In the genomic region with DNA sequence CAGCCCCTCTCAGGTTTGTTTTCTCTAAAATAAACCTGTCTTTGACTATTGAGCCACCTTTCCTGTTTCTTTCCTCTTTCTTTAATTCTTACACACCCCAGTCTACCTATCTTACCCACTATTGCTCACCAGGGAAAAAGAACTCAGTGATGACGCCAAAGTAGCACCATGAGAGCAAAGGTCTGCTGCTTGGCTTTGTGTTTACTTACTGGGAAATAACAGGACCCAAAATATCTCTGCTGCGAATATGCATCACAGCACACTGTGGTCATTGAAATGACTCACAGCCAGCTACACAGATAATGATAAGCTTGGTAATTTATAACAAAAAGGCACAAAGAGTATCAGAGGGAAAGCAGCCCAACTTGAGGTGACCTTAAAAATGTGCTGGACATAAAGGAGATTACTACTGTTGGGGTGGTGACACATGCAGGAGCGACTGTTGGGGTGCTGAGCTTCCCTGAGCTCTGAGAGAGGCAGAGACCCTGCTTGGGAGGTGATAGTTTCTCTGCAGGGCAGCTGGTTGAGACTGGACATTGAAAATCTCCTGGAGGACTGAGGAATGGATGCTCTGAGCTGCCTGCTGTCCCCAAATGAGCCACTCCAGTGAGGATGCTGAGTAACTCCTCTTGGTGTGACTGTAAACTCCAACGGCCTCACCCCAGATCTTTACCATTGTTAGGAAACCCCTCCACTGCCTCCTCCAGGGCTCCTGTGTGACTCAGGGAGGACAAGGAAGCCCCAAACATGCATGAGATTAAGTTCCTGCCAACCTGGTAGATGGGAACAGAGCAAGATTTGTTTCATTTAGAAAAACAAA, we compare ENCODE assay signal across 8 cellular contexts. TPM values are rescaled to one million over a fixed set of nuclear protein-coding genes. Genes with fewer than 3 reads are reported as not detected.
DNase-seq lines count a peak whose midpoint lies in the region; ATAC-seq and TF ChIP-seq lines count a peak whose summit lies in the region.

No MANE protein-coding gene starts in this region.

- CTCF ChIA-PET in SK-N-SH (lab: Yijun Ruan, JAX) = interaction anchor here (1.2 kb wide), 1 partner anchor 14 kb away, joined by 5 read pairs; no protein-coding TSS in a partner anchor

- H2AFZ ChIP-seq in SK-N-SH (ENCODE audit: low read depth) = peak overlapping the region; percentile 12

- no peaks in the 10 kb centered on the region for H4K20me1 ChIP-seq in SK-N-SH (ENCODE audit: insufficient read depth)

- peak; percentile 96 for ATAC-seq in HG02610 (IDR thresholded peaks at IDR 0.05; ENCODE audit: unreplicated experiment)

- TF ChIP-seq RAD21 in SK-N-SH (IDR thresholded peaks at IDR 0.05; ENCODE audit: low read length) = no peak

- intact Hi-C loops in uterus (cut with DNase I; ENCODE audit: low total_unique reads) = no loop called here

- peaks cover 0 to 6% of the 10 kb centered on the region in 2 experiments; a peak in 1 of 4 replicates for H3K4me1 ChIP-seq in SK-N-SH (ENCODE audit: control insufficient read depth in 1 of 2, insufficient read depth in 2 of 2, low read depth in 1 of 2, low read length in 1 of 2)
- no peaks in the 10 kb centered on the region for H3K4me1 ChIP-seq in uterus

- WGBS in SK-N-SH (ENCODE audit: low lambda C conversion rate) = 43% methylated on average over 3 of the region's 4 CpGs

- no peak overlapping the region for H3K9ac ChIP-seq in SK-N-SH

- peak; percentile 52 for DNase-seq in GM10266 (ENCODE audit: extremely low spot score)
- DNase-seq in SK-N-SH = no peak
- peak; percentile 92 for DNase-seq in kidney tubule cell (ENCODE audit: low spot score)
- DNase-seq in hippocampal formation (lab: John Stamatoyannopoulos, UW) = no peak
- no peak for DNase-seq in uterus
- no peak for DNase-seq in GF-D8 (lab: John Stamatoyannopoulos, UW)
- no peak for DNase-seq in activated CD4-positive, alpha-beta T cell treated with anti-CD3 and anti-CD28 coated beads, Interleukin-2, amount 50 U/mL, for 1 hour

- H3K9me3 ChIP-seq in SK-N-SH (no peaks in the 10 kb centered on the region), uterus (no peaks in the 10 kb centered on the region)

- H3K4me3 ChIP-seq in SK-N-SH (ENCODE audit: low read depth in 2 of 2, low read length in 1 of 2) (no peak overlapping the region), uterus (no peak overlapping the region)

- no peak for TF ChIP-seq POLR2A in uterus (IDR thresholded peaks at IDR 0.05)

- H3K36me3 ChIP-seq in SK-N-SH (replicated peaks in 1 of 2; ENCODE audit: control insufficient read depth in 1 of 2, insufficient read depth in 2 of 2, low read length in 1 of 2) (no peaks in the 10 kb centered on the region), uterus (no peaks in the 10 kb centered on the region)

- peaks cover 7% of the 10 kb centered on the region for H3F3A ChIP-seq in SK-N-SH (replicated peaks; ENCODE audit: insufficient read depth)

- peak overlapping the region in 1 of 2 experiments; percentile 43; a peak in 2 of 4 replicates for H3K27ac ChIP-seq in SK-N-SH (ENCODE audit: low read depth in 2 of 2, low read length in 1 of 2)
- H3K27ac ChIP-seq in uterus = no peak overlapping the region

- POLR2A ChIA-PET in SK-N-SH (lab: Yijun Ruan, JAX) = no interaction called here

- H3K27me3 ChIP-seq in SK-N-SH (ENCODE audit: insufficient read depth) = no peaks in the 10 kb centered on the region
- no peaks in the 10 kb centered on the region for H3K27me3 ChIP-seq in uterus

- no peaks in the 10 kb centered on the region for H3K9me2 ChIP-seq in SK-N-SH

- TF ChIP-seq CTCF in GM10266 (IDR thresholded peaks at IDR 0.05; ENCODE audit: control insufficient read depth, insufficient read depth, low read depth, missing control alignments) (no peak), SK-N-SH (IDR thresholded peaks at IDR 0.05) (no peak), uterus (IDR thresholded peaks at IDR 0.05) (no peak)

- H3K79me2 ChIP-seq in SK-N-SH (ENCODE audit: insufficient read depth) = no peaks in the 10 kb centered on the region

- peak overlapping the region; percentile 34; the same call in 1 of the 2 replicates for H3K4me2 ChIP-seq in SK-N-SH

- no peak for TF ChIP-seq EP300 in SK-N-SH (IDR thresholded peaks at IDR 0.05; ENCODE audit: borderline replicate concordance in 1 of 2, low read depth in 1 of 2, low read length in 1 of 2)

TF ChIP-seq in SK-N-SH, 30 proteins besides CTCF, POLR2A, EP300 and RAD21:
- TF ChIP-seq RFX5 (IDR thresholded peaks at IDR 0.05; ENCODE audit: low read length) (no peak), FOSL2 (IDR thresholded peaks at IDR 0.05; ENCODE audit: borderline replicate concordance, low read depth) (peak; percentile 50; the same call in 1 of the 2 replicates), PBX3 (IDR thresholded peaks at IDR 0.05) (0 out of 2 replicates have a peak, but pooled peaks have one; percentile 10), CHD2 (IDR thresholded peaks at IDR 0.05; ENCODE audit: low read length, partially characterized antibody) (no peak), SIN3A (IDR thresholded peaks at IDR 0.05; ENCODE audit: borderline replicate concordance, low read depth, low read length) (no peak), FOXJ3 (CRISPR knock-in tag; IDR thresholded peaks at IDR 0.05) (no peak), TCF12 (IDR thresholded peaks at IDR 0.05) (peak; percentile 23; the same call in 1 of the 2 replicates), JUND (IDR thresholded peaks at IDR 0.05) (peak; percentile 30; the same call in 1 of the 2 replicates)
- TF ChIP-seq, protein P1, sequence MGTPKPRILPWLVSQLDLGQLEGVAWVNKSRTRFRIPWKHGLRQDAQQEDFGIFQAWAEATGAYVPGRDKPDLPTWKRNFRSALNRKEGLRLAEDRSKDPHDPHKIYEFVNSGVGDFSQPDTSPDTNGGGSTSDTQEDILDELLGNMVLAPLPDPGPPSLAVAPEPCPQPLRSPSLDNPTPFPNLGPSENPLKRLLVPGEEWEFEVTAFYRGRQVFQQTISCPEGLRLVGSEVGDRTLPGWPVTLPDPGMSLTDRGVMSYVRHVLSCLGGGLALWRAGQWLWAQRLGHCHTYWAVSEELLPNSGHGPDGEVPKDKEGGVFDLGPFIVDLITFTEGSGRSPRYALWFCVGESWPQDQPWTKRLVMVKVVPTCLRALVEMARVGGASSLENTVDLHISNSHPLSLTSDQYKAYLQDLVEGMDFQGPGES (IDR thresholded peaks at IDR 0.05; ENCODE audit: low read depth, low read length) = no peak
- TF ChIP-seq, protein P2, sequence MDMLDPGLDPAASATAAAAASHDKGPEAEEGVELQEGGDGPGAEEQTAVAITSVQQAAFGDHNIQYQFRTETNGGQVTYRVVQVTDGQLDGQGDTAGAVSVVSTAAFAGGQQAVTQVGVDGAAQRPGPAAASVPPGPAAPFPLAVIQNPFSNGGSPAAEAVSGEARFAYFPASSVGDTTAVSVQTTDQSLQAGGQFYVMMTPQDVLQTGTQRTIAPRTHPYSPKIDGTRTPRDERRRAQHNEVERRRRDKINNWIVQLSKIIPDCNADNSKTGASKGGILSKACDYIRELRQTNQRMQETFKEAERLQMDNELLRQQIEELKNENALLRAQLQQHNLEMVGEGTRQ (IDR thresholded peaks at IDR 0.05; ENCODE audit: borderline replicate concordance, low read depth, low read length) = no peak

RNA-seq across cellular contexts. Expression of gene EFCAB12, which starts 14.5 kb away (rescaled TPM):
- 0.26 and 0.38 TPM in 2 replicates for polyA plus RNA-seq in SK-N-SH (2012; rRNA removed)
- polyA plus RNA-seq in SK-N-SH (2012; cell fraction: cytosol; rRNA removed) = 0.04 and 0.09 TPM in 2 replicates
- polyA plus RNA-seq in SK-N-SH (2012; cell fraction: nucleus; rRNA removed) = 1.7 and 1.8 TPM in 2 replicates
- under 1 TPM in 3 of 4 donors, not detected in 1; under 0.01 to 0.76 (median 0.41) TPM for total RNA-seq in uterus

RNA-seq across cellular contexts. Expression of gene MBD4, which starts 25.9 kb away (rescaled TPM):
- polyA plus RNA-seq in SK-N-SH (2012; rRNA removed) = 11.1 and 11.7 TPM in 2 replicates
- 10.3 and 12.7 TPM in 2 replicates for polyA plus RNA-seq in SK-N-SH (2012; cell fraction: cytosol; rRNA removed)
- polyA plus RNA-seq in SK-N-SH (2012; cell fraction: nucleus; rRNA removed) = 32.7 and 35.4 TPM in 2 replicates
- 10 to 100 TPM; 13.8 to 36.2 (median 20.4) TPM for total RNA-seq in uterus

RNA-seq across cellular contexts. Expression of gene IFT122, which starts 26.1 kb away (rescaled TPM):
- polyA plus RNA-seq in SK-N-SH (2012; rRNA removed) = 20.1 and 20.8 TPM in 2 replicates
- polyA plus RNA-seq in SK-N-SH (2012; cell fraction: cytosol; rRNA removed) = 9.0 and 11.9 TPM in 2 replicates
- polyA plus RNA-seq in SK-N-SH (2012; cell fraction: nucleus; rRNA removed) = 60.6 and 73.3 TPM in 2 replicates
- total RNA-seq in uterus = 10 to 100 TPM in 3 of 4 donors, 1 to 10 TPM in 1; 4.1 to 70.2 (median 38.6) TPM

Comparison
In these comparisons a context has a peak if more than half of its experiments do, and no peak if none do; other contexts are left out.
1. DNase-seq: peak in GM10266 (single experiment) and kidney tubule cell (single experiment); none in SK-N-SH (single experiment), hippocampal formation (0 of 2), uterus (0 of 2), GF-D8 (single experiment) and activated CD4-positive, alpha-beta T cell treated with anti-CD3 and anti-CD28 coated beads, Interleukin-2, amount 50 U/mL, for 1 hour (single experiment).